In the genomic region with DNA sequence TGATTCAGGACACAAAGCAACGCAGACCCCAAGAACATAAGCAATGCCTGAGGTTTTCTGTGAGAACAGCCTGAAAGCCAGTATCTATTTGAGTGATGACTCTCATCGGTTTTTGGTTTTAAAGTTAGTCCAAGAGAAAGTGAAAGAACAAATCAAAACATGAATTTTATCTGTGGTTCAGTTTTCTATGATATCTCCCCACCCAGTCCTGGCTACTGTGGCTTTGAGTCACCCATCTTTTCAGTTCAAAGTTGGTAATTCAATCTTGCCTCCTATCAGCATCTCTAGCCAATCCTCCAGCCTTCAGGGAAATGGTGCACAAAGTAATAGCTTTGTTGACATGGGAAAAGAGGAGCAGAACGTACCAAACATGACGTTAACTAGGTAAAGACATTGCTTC, we compare ENCODE assay signal across 22 cellular contexts. TPM values are rescaled to one million over a fixed set of nuclear protein-coding genes. Genes with fewer than 3 reads are reported as not detected.
A peak's percentile ranks its signal among the peaks of the same experiment; 100 is the strongest.
DNase-seq lines count a peak whose midpoint lies in the region; ATAC-seq and TF ChIP-seq lines count a peak whose summit lies in the region.
"Had no signal": no experiment of that assay in that cellular context is flagged by ENCODE, and none has a peak within 500 bp of the region (broad histone marks: within the 10 kb centered on the region; RNA-seq: fewer than 3 reads in every experiment).

No MANE protein-coding gene starts in this region.

- peaks cover 8% of the 10 kb centered on the region for H3K9me3 ChIP-seq in WERI-Rb-1 (ENCODE audit: severe bottlenecking)
- H3K9me3 ChIP-seq: BE2C, gastroesophageal sphincter had no signal

- H3K4me1 Mint-ChIP-seq in HFFc6 (ENCODE audit: low read depth) = no peaks in the 10 kb centered on the region

- H3K27ac Mint-ChIP-seq in HFFc6 = no peak overlapping the region
- H3K27ac Mint-ChIP-seq: activated naive CD8-positive, alpha-beta T cell; naive thymus-derived CD8-positive, alpha-beta T cell had no signal

- peaks cover 56% of the 10 kb centered on the region for H3K9me3 Mint-ChIP-seq in HFFc6
- H3K9me3 Mint-ChIP-seq: naive thymus-derived CD8-positive, alpha-beta T cell had no signal

- ATAC-seq in GM18909 (IDR thresholded peaks at IDR 0.05; ENCODE audit: poor library complexity, unreplicated experiment) (peak; percentile 71), HG02642 (IDR thresholded peaks at IDR 0.05; ENCODE audit: poor library complexity, unreplicated experiment) (peak; percentile 76), HG03565 (IDR thresholded peaks at IDR 0.05; ENCODE audit: unreplicated experiment) (peak; percentile 81)
- ATAC-seq: gastroesophageal sphincter; left cardiac atrium; naive thymus-derived CD8-positive, alpha-beta T cell had no signal

- peaks cover 6% of the 10 kb centered on the region for H3K36me3 Mint-ChIP-seq in HFFc6 (ENCODE audit: low read depth)
- H3K36me3 Mint-ChIP-seq: activated naive CD8-positive, alpha-beta T cell; naive thymus-derived CD8-positive, alpha-beta T cell had no signal

- H3K36me3 ChIP-seq in WERI-Rb-1 = no peaks in the 10 kb centered on the region
- H3K36me3 ChIP-seq: BE2C, gastroesophageal sphincter had no signal

- H3K27ac ChIP-seq in WERI-Rb-1 = no peak overlapping the region
- H3K27ac ChIP-seq: gastroesophageal sphincter, GM23248, SK-N-MC had no signal

- no peak overlapping the region for H3K4me3 Mint-ChIP-seq in HFFc6
- H3K4me3 Mint-ChIP-seq: activated naive CD8-positive, alpha-beta T cell had no signal

- H3K4me3 ChIP-seq in GM12864 (ENCODE audit: low read depth, low read length) (no peak overlapping the region), WERI-Rb-1 (ENCODE audit: low read depth, low read length) (no peak overlapping the region)
- H3K4me3 ChIP-seq: gastroesophageal sphincter, GM23248, SK-N-MC had no signal

- H3K27me3 ChIP-seq in WERI-Rb-1 (ENCODE audit: insufficient read depth, low read depth, severe bottlenecking) = peaks cover 66% of the 10 kb centered on the region
- H3K27me3 ChIP-seq: BE2C had no signal

- DNase-seq in GM12864 (ENCODE audit: low read depth) = peak; percentile 30
- no peak for DNase-seq in GDM1 (lab: John Stamatoyannopoulos, UW)
- no peak for DNase-seq in WERI-Rb-1
- DNase-seq in HFFc6 = no peak
- no peak for DNase-seq in hepatic stellate cell (ENCODE audit: low spot score)
- DNase-seq: activated CD4-positive, alpha-beta T cell treated with anti-CD3 and anti-CD28 coated beads for 1 hour; BE2C; GM23248; left cardiac atrium; naive thymus-derived CD8-positive, alpha-beta T cell; NCI-H1092 treated with DMSO at 0.1 percent for 48 hours; NCI-H69 had no signal

- no peak for TF ChIP-seq CTCF in GM12864 (IDR thresholded peaks at IDR 0.05; ENCODE audit: low read depth, low read length, missing control alignments)
- TF ChIP-seq CTCF in WERI-Rb-1 (IDR thresholded peaks at IDR 0.05; ENCODE audit: low read depth, low read length) = no peak
- no peak for TF ChIP-seq CTCF in HFFc6 (IDR thresholded peaks at IDR 0.05)

- peaks cover 1% of the 10 kb centered on the region; the same call in 1 of the 2 replicates for H3K27me3 Mint-ChIP-seq in HFFc6 (ENCODE audit: insufficient read depth)

RNA-seq across cellular contexts. Expression of a gene that starts 40.5 kb away (rescaled TPM):
- not detected for total RNA-seq in HFFc6 (2021; fragmentation: NEBNext Ultra II Directional; extraction: Animal tissue kit (Norgen Biotek cat#: 25700))
- total RNA-seq: dermis microvascular lymphatic vessel endothelial cell; gastroesophageal sphincter; GM23248; HT1080; left cardiac atrium; naive thymus-derived CD8-positive, alpha-beta T cell; skeletal muscle tissue; ureter had no signal
